Comparison of ENCODE assay signal across 8 cellular contexts in genomic region chr5:113295111-113295539, GRCh38.
DNase-seq lines count a peak whose midpoint lies in the region; ATAC-seq, FAIRE-seq and TF ChIP-seq lines count a peak whose summit lies in the region.

No MANE protein-coding gene starts in this region.

- peak overlapping the region; percentile 90; the same call in 1 of the 2 replicates for H2AFZ ChIP-seq in SK-N-SH (ENCODE audit: low read depth)

- H3K4me1 ChIP-seq in SK-N-SH (ENCODE audit: control insufficient read depth in 1 of 2, insufficient read depth in 2 of 2, low read depth in 1 of 2, low read length in 1 of 2) (peaks cover 0 to 14% of the 10 kb centered on the region in 2 experiments; a peak in 2 of 4 replicates), kidney (ENCODE audit: control insufficient read depth in 1 of 2, insufficient read depth in 1 of 2, low read depth in 1 of 2, low read length in 2 of 2) (peaks cover 0 to 4% of the 10 kb centered on the region in 2 donors), thoracic aorta (ENCODE audit: control insufficient read depth in 1 of 2, low read depth in 2 of 2) (peaks cover 0 to 19% of the 10 kb centered on the region in 2 donors)

- no peaks in the 10 kb centered on the region for H3K9me3 ChIP-seq in SK-N-SH
- no peaks in the 10 kb centered on the region for H3K9me3 ChIP-seq in kidney (ENCODE audit: control insufficient read depth in 1 of 2, low read length in 2 of 2)
- H3K9me3 ChIP-seq in thoracic aorta: no peaks in the 10 kb centered on the region

- FAIRE-seq in kidney (lab: Jason Lieb, UNC): no peak

- H3K36me3 ChIP-seq in SK-N-SH (replicated peaks in 1 of 2; ENCODE audit: control insufficient read depth in 1 of 2, insufficient read depth in 2 of 2, low read length in 1 of 2) (no peaks in the 10 kb centered on the region), kidney (ENCODE audit: control insufficient read depth in 1 of 2, insufficient read depth in 2 of 2, low read length in 2 of 2) (no peaks in the 10 kb centered on the region), thoracic aorta (no peaks in the 10 kb centered on the region)

- intact Hi-C loops in kidney (cut with DNase I): no loop called here

- no peaks in the 10 kb centered on the region for H3F3A ChIP-seq in SK-N-SH (replicated peaks; ENCODE audit: insufficient read depth)

- H3K4me3 ChIP-seq in SK-N-SH (ENCODE audit: low read depth in 2 of 2, low read length in 1 of 2): peak overlapping the region; percentile 70 to 86
- peak overlapping the region; percentile 91 to 97 for H3K4me3 ChIP-seq in kidney (ENCODE audit: low read length in 2 of 2)
- peak overlapping the region; percentile 83 for H3K4me3 ChIP-seq in thoracic aorta

- H3K9ac ChIP-seq in SK-N-SH: no peak overlapping the region; the same call in 1 of the 2 replicates
- H3K9ac ChIP-seq in kidney (ENCODE audit: low read length in 2 of 2): peak overlapping the region in 1 of 2 donors; percentile 82

- POLR2A ChIA-PET in SK-N-SH (lab: Yijun Ruan, JAX): interaction anchor here (1.0 to 1.6 kb wide), 5 partner anchors 57 to 238 kb away, joined by 3 to 10 read pairs (median 6); no protein-coding TSS in a partner anchor

- CTCF ChIA-PET in SK-N-SH (lab: Yijun Ruan, JAX): interaction anchor here (1.1 to 3.2 kb wide), 8 partner anchors 13 to 263 kb away, joined by 3 to 11 read pairs (median 4); no protein-coding TSS in a partner anchor

- no peak for TF ChIP-seq RAD21 in SK-N-SH (IDR thresholded peaks at IDR 0.05; ENCODE audit: low read length)

- TF ChIP-seq EP300 in SK-N-SH (IDR thresholded peaks at IDR 0.05; ENCODE audit: borderline replicate concordance in 1 of 2, low read depth in 1 of 2, low read length in 1 of 2): no peak

- peak; percentile 24 for DNase-seq in SK-N-SH
- DNase-seq in astrocyte of the hippocampus (ENCODE audit: low read depth, low spot score): peak; percentile 16
- no peak for DNase-seq in kidney
- DNase-seq in thoracic aorta (ENCODE audit: low spot score): no peak
- DNase-seq in putamen (ENCODE audit: low spot score): no peak
- DNase-seq in A172 (ENCODE audit: low spot score): no peak

- H3K79me2 ChIP-seq in SK-N-SH (ENCODE audit: insufficient read depth): no peaks in the 10 kb centered on the region

- H3K9me2 ChIP-seq in SK-N-SH: no peaks in the 10 kb centered on the region

- peaks cover 9% of the 10 kb centered on the region; the same call in 1 of the 2 replicates for H3K27me3 ChIP-seq in SK-N-SH (ENCODE audit: insufficient read depth)
- no peaks in the 10 kb centered on the region for H3K27me3 ChIP-seq in thoracic aorta (replicated peaks; ENCODE audit: insufficient read depth)

- ATAC-seq in SK-N-SH treated with all-trans-retinoic acid at 6 μM for 48 hours: no peak
- ATAC-seq in thoracic aorta (ENCODE audit: insufficient number of reproducible peaks, low FRiP score, low read depth): peak; percentile 25
- ATAC-seq in HG03097 (IDR thresholded peaks at IDR 0.05; ENCODE audit: low FRiP score, unreplicated experiment): no peak

- H3K27ac ChIP-seq in SK-N-SH (ENCODE audit: low read depth in 2 of 2, low read length in 1 of 2): peak overlapping the region; percentile 38 to 89; a peak in 3 of 4 replicates
- peak overlapping the region in 1 of 2 donors; percentile 86 for H3K27ac ChIP-seq in kidney (ENCODE audit: low read depth in 2 of 2, low read length in 2 of 2)
- H3K27ac ChIP-seq in thoracic aorta: peak overlapping the region; percentile 79 to 83

- no peaks in the 10 kb centered on the region for H4K20me1 ChIP-seq in SK-N-SH (ENCODE audit: insufficient read depth)

- peak overlapping the region; percentile 98 for H3K4me2 ChIP-seq in SK-N-SH

- 11% methylated on average over 8 of the region's 8 CpGs for WGBS in SK-N-SH (ENCODE audit: low lambda C conversion rate)

- no peak for TF ChIP-seq CTCF in SK-N-SH (IDR thresholded peaks at IDR 0.05)
- TF ChIP-seq CTCF in kidney (IDR thresholded peaks at IDR 0.05; ENCODE audit: borderline replicate concordance, extremely low read depth, insufficient read depth): no peak
- TF ChIP-seq CTCF in thoracic aorta (IDR thresholded peaks at IDR 0.05): no peak

TF ChIP-seq in SK-N-SH, 30 proteins besides CTCF, POLR2A, EP300 and RAD21:
- TF ChIP-seq CHD2 (IDR thresholded peaks at IDR 0.05; ENCODE audit: low read length, partially characterized antibody): peak; percentile 1
- TF ChIP-seq, protein P1, sequence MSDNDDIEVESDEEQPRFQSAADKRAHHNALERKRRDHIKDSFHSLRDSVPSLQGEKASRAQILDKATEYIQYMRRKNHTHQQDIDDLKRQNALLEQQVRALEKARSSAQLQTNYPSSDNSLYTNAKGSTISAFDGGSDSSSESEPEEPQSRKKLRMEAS (IDR thresholded peaks at IDR 0.05; ENCODE audit: low read depth): no peak

TF ChIP-seq in SK-N-SH treated with all-trans-retinoic acid at 6 μM for 48 hours, 23 proteins besides CTCF, POLR2A, EP300 and RAD21:
- TF ChIP-seq ARNTL (CRISPR knock-in tag; IDR thresholded peaks at IDR 0.05; ENCODE audit: borderline replicate concordance, low read depth): no peak
- no peak for TF ChIP-seq SNAI2 (CRISPR knock-in tag; IDR thresholded peaks at IDR 0.05)
- TF ChIP-seq TSHZ2 (CRISPR knock-in tag; IDR thresholded peaks at IDR 0.05): no peak
- no peak for TF ChIP-seq ZNF70 (CRISPR knock-in tag; IDR thresholded peaks at IDR 0.05)
TF ChIP-seq in SK-N-SH treated with all-trans-retinoic acid at 6 μM for 48 hours: peak in this region for 0.

Comparison
In these comparisons a context has a peak if more than half of its experiments do, and no peak if none do; other contexts are left out.
1. DNase-seq: peak in SK-N-SH (single experiment) and astrocyte of the hippocampus (single experiment); none in kidney (single experiment), thoracic aorta (single experiment), putamen (single experiment) and A172 (single experiment).
2. Peak in every context shown above with its lines, with median percentiles within 50 percentile points of each other: H3K4me3 ChIP-seq.